26 cellular contexts compared by ENCODE assay signal in the genomic region with DNA sequence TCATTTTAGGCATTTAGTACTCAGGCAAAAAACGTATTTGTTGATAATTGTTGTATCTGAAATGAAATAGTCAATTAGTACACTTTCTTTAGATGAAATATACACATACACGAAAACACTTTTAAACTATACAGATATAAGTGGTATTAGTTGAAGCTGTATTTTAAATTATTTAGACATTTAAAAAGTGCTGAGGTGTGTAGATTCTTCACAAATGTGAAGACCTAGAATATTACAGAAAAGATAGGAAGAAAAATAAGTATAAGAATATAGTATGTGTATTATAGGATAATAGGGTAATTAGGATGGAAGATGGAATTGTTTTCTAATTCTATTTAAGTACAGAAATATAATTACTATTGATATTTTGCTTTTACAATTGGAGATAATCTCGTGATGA.
"Had no signal": no experiment of that assay in that cellular context is flagged by ENCODE, and none has a peak within 500 bp of the region (broad histone marks: within the 10 kb centered on the region; RNA-seq: fewer than 3 reads in every experiment).

No MANE protein-coding gene starts in this region.

- H3K27ac Mint-ChIP-seq: activated CD4-positive, alpha-beta memory T cell treated with anti-CD3 and anti-CD28 coated beads for 36 hours; activated CD4-positive, alpha-beta T cell treated with anti-CD3 and anti-CD28 coated beads, Interleukin-2, amount 10 ng/mL, durations not matched to agents 24 days and 14 days; activated naive CD4-positive, alpha-beta T cell treated with anti-CD3 and anti-CD28 coated beads, Interleukin-2, amount 10 ng/mL, durations not matched to agents 7 days and 5 days; activated naive CD8-positive, alpha-beta T cell treated with anti-CD3 and anti-CD28 coated beads, Interleukin-2, amount 10 ng/mL, durations not matched to agents 7 days and 5 days; naive B cell; stimulated activated naive B cell treated with anti-CD40 and anti-IgM and Interleukin-4, amounts not matched to agents 10 μg/mL and 1 μg/mL and 100 μg/mL, for 72 hours had no signal

- H3K4me3 Mint-ChIP-seq: activated CD4-positive, alpha-beta memory T cell treated with anti-CD3 and anti-CD28 coated beads for 36 hours; activated CD4-positive, alpha-beta T cell treated with anti-CD3 and anti-CD28 coated beads, Interleukin-2, amount 10 ng/mL, durations not matched to agents 24 days and 14 days; activated naive CD4-positive, alpha-beta T cell treated with anti-CD3 and anti-CD28 coated beads, Interleukin-2, amount 10 ng/mL, durations not matched to agents 7 days and 5 days; activated naive CD8-positive, alpha-beta T cell treated with anti-CD3 and anti-CD28 coated beads, Interleukin-2, amount 10 ng/mL, durations not matched to agents 7 days and 5 days; activated T-cell treated with anti-CD3 and anti-CD28 coated beads, Interleukin-2, amount 50 U/mL, for 24 hours; naive B cell; stimulated activated naive B cell treated with anti-CD40 and anti-IgM and Interleukin-4, amounts not matched to agents 10 μg/mL and 1 μg/mL and 100 μg/mL, for 72 hours had no signal

- H3K36me3 ChIP-seq: ascending aorta, cardiac muscle cell, heart right ventricle, left ventricle myocardium inferior, suprapubic skin, tibial artery had no signal

- H3K9ac ChIP-seq: parathyroid adenoma had no signal

- H3K36me3 Mint-ChIP-seq: naive B cell had no signal

- H3K27me3 Mint-ChIP-seq: activated CD4-positive, alpha-beta memory T cell treated with anti-CD3 and anti-CD28 coated beads for 36 hours; activated CD4-positive, alpha-beta T cell treated with anti-CD3 and anti-CD28 coated beads, Interleukin-2, amount 10 ng/mL, durations not matched to agents 24 days and 14 days; activated naive CD4-positive, alpha-beta T cell treated with anti-CD3 and anti-CD28 coated beads, Interleukin-2, amount 10 ng/mL, durations not matched to agents 7 days and 5 days; activated naive CD8-positive, alpha-beta T cell treated with anti-CD3 and anti-CD28 coated beads, Interleukin-2, amount 10 ng/mL, durations not matched to agents 7 days and 5 days; activated T-cell treated with anti-CD3 and anti-CD28 coated beads, Interleukin-2, amount 50 U/mL, for 24 hours; brain; naive B cell; stimulated activated naive B cell treated with anti-CD40 and anti-IgM and Interleukin-4, amounts not matched to agents 10 μg/mL and 1 μg/mL and 100 μg/mL, for 72 hours had no signal

- H3K4me3 ChIP-seq: cardiac muscle cell, heart right ventricle, left ventricle myocardium inferior, lung, suprapubic skin, tibial artery had no signal

- DNase-seq: activated CD4-positive, alpha-beta memory T cell treated with anti-CD3 and anti-CD28 coated beads for 36 hours; activated CD4-positive, alpha-beta T cell treated with anti-CD3 and anti-CD28 coated beads, Interleukin-2, amount 10 ng/mL, durations not matched to agents 24 days and 14 days; activated CD4-positive, CD25-positive, alpha-beta regulatory T cell treated with anti-CD3 and anti-CD28 coated beads, Interleukin-2, amount 50 U/mL, for 72 hours; activated CD8-positive, alpha-beta memory T cell treated with anti-CD3 and anti-CD28 coated beads, Interleukin-2, amount 50 U/mL, for 48 hours; activated gamma-delta T cell; activated naive CD4-positive, alpha-beta T cell treated with anti-CD3 and anti-CD28 coated beads, Interleukin-2, amount 10 ng/mL, durations not matched to agents 7 days and 5 days; activated naive CD8-positive, alpha-beta T cell treated with anti-CD3 and anti-CD28 coated beads, Interleukin-2, amount 10 ng/mL, durations not matched to agents 7 days and 5 days; activated T-cell treated with anti-CD3 and anti-CD28 coated beads, Interleukin-2, amount 50 U/mL, for 24 hours; cortex of kidney; foreskin fibroblast; heart right ventricle; left ventricle myocardium inferior; naive B cell; psoas muscle; stimulated activated CD4-positive, alpha-beta T cell treated with anti-CD3 and anti-CD28 coated beads, Interleukin-15, amount 100 ng/mL, for 24 hours; stimulated activated CD4-positive, alpha-beta T cell treated with anti-CD3 and anti-CD28 coated beads, Interleukin-2, amount 100 ng/mL, for 24 hours; stimulated activated naive B cell treated with anti-CD40 and anti-IgM and Interleukin-4, amounts not matched to agents 10 μg/mL and 1 μg/mL and 100 μg/mL, for 72 hours; T-helper 9 cell; tibial artery had no signal

- H2AFZ ChIP-seq: parathyroid adenoma had no signal

- H3K9me3 ChIP-seq: ascending aorta, heart right ventricle, left ventricle myocardium inferior, psoas muscle, suprapubic skin, tibial artery had no signal

- H3K27me3 ChIP-seq: ascending aorta, cardiac muscle cell, heart right ventricle, suprapubic skin, tibial artery had no signal

- FAIRE-seq: endothelial cell of umbilical vein had no signal

- H3K27ac ChIP-seq: ascending aorta, parathyroid adenoma, psoas muscle, suprapubic skin, tibial artery had no signal

- ATAC-seq: heart right ventricle; psoas muscle; stimulated activated naive B cell treated with anti-CD40 and anti-IgM and Interleukin-4, amounts not matched to agents 10 μg/mL and 1 μg/mL and 100 μg/mL, for 72 hours had no signal
